Comparison of ENCODE assay signal across 21 cellular contexts in the genomic region with DNA sequence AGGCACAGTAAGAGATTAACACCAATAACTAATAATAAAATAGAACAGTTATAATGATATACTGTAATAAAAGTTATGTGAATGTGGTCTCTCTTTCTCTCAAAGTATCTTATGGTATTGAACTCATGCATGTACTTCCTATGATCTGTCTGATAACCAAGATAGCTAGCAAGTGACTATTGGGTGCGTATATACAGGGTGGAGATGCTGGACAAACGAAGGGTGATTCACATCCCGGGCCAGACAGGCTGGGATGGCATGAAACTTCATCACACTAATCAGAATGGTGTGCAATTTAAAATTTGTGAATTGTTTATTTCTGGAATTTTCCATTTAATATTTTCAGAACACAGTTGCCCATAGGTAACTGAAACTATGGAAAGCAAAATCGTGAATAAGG.
DNase-seq lines count a peak whose midpoint lies in the region; ATAC-seq, FAIRE-seq and TF ChIP-seq lines count a peak whose summit lies in the region.
"Had no signal": no experiment of that assay in that cellular context is flagged by ENCODE, and none has a peak within 500 bp of the region (broad histone marks: within the 10 kb centered on the region; RNA-seq: fewer than 3 reads in every experiment).

No MANE protein-coding gene starts in this region.

- no peak overlapping the region for H3K27ac Mint-ChIP-seq in activated naive CD8-positive, alpha-beta T cell treated with anti-CD3 and anti-CD28 coated beads, Interleukin-2, amount 50 U/mL, for 24 hours
- H3K27ac Mint-ChIP-seq: CD4-positive, alpha-beta memory T cell; HFFc6 had no signal

- H3K4me1 ChIP-seq in GM23248 (ENCODE audit: insufficient read depth) (peaks cover 5% of the 10 kb centered on the region; the same call in 1 of the 2 replicates), HUES48 (ENCODE audit: control insufficient read depth, insufficient read depth, low read length) (peaks cover 25% of the 10 kb centered on the region), foreskin keratinocyte (peaks cover 8% of the 10 kb centered on the region), right lobe of liver (no peaks in the 10 kb centered on the region)
- H3K4me1 ChIP-seq: HAP-1 had no signal

- H3K4me3 Mint-ChIP-seq in activated naive CD8-positive, alpha-beta T cell treated with anti-CD3 and anti-CD28 coated beads, Interleukin-2, amount 50 U/mL, for 24 hours = no peak overlapping the region
- H3K4me3 Mint-ChIP-seq: CD4-positive, alpha-beta memory T cell; HFFc6 had no signal

- TF ChIP-seq POLR2A in right lobe of liver (IDR thresholded peaks at IDR 0.05) = no peak

- peaks cover 2% of the 10 kb centered on the region for H3K27me3 Mint-ChIP-seq in activated naive CD8-positive, alpha-beta T cell treated with anti-CD3 and anti-CD28 coated beads, Interleukin-2, amount 50 U/mL, for 24 hours

- in situ Hi-C loops in GM23248 (cut with MboI) = no loop called here

- H3K36me3 Mint-ChIP-seq in activated naive CD8-positive, alpha-beta T cell treated with anti-CD3 and anti-CD28 coated beads, Interleukin-2, amount 50 U/mL, for 24 hours (ENCODE audit: low read depth) = peaks cover 9% of the 10 kb centered on the region
- H3K36me3 Mint-ChIP-seq: CD4-positive, alpha-beta memory T cell had no signal

- H3K27ac ChIP-seq in GM23248 (no peak overlapping the region), HUES48 (ENCODE audit: low read depth, low read length) (no peak overlapping the region), foreskin keratinocyte (no peak overlapping the region), right lobe of liver (no peak overlapping the region)

- no peaks in the 10 kb centered on the region for H3K79me2 ChIP-seq in GM23248 (ENCODE audit: insufficient read depth)

- no peak overlapping the region for H2AFZ ChIP-seq in GM23248

- peaks cover 8% of the 10 kb centered on the region for H3K4me1 Mint-ChIP-seq in activated naive CD8-positive, alpha-beta T cell treated with anti-CD3 and anti-CD28 coated beads, Interleukin-2, amount 50 U/mL, for 24 hours

- H3K4me3 ChIP-seq in GM23248 (no peak overlapping the region), HUES48 (ENCODE audit: low read depth, low read length) (no peak overlapping the region), bronchial epithelial cell (ENCODE audit: low read depth, low read length) (no peak overlapping the region), right lobe of liver (no peak overlapping the region)
- H3K4me3 ChIP-seq: HAP-1 had no signal

- no peaks in the 10 kb centered on the region for H4K20me1 ChIP-seq in GM23248 (ENCODE audit: insufficient read depth)

- ATAC-seq in foreskin keratinocyte (peak; percentile 61), right lobe of liver (no peak), GM18907 (IDR thresholded peaks at IDR 0.05; ENCODE audit: unreplicated experiment) (no peak)
- no peak for ATAC-seq in activated naive CD8-positive, alpha-beta T cell treated with anti-CD3 and anti-CD28 coated beads, Interleukin-2, amount 50 U/mL, for 24 hours

- H3K36me3 ChIP-seq in GM23248 (ENCODE audit: low read depth) = no peaks in the 10 kb centered on the region
- no peaks in the 10 kb centered on the region for H3K36me3 ChIP-seq in HUES48 (ENCODE audit: control insufficient read depth, insufficient read depth, low read length)
- no peaks in the 10 kb centered on the region for H3K36me3 ChIP-seq in bronchial epithelial cell (ENCODE audit: control insufficient read depth, insufficient read depth, low read length)
- H3K36me3 ChIP-seq in right lobe of liver = no peaks in the 10 kb centered on the region
- H3K36me3 ChIP-seq: HAP-1 had no signal

- TF ChIP-seq CTCF in bronchial epithelial cell (IDR thresholded peaks at IDR 0.05; ENCODE audit: insufficient read depth, low read length, severe bottlenecking) = no peak
- TF ChIP-seq CTCF in foreskin keratinocyte (conservative IDR thresholded peaks at IDR 0.05) = no peak
- no peak for TF ChIP-seq CTCF in right lobe of liver (IDR thresholded peaks at IDR 0.05)

- WGBS in GM23248 (ENCODE audit: low coverage in 1 of 2, low lambda C conversion rate in 2 of 2, missing lambda C conversion rate in 2 of 2), 2 experiments = 48 to 49% methylated on average over 4 of the region's 4 CpGs
- WGBS in right lobe of liver (ENCODE audit: insufficient coverage, low coverage, low lambda C conversion rate, missing lambda C conversion rate) = 52% methylated on average over 4 of the region's 4 CpGs

- H3K9me3 ChIP-seq in GM23248 (ENCODE audit: low read depth) (no peaks in the 10 kb centered on the region), HUES48 (ENCODE audit: control insufficient read depth, insufficient read depth, low read length) (no peaks in the 10 kb centered on the region), right lobe of liver (no peaks in the 10 kb centered on the region)
- H3K9me3 ChIP-seq: HAP-1 had no signal

- peak; percentile 44 for DNase-seq in GM23248
- peak; percentile 73 for DNase-seq in bronchial epithelial cell (ENCODE audit: low read depth)
- DNase-seq in foreskin keratinocyte = no peak
- DNase-seq in right lobe of liver = no peak
- no peak for DNase-seq in NCI-H2171 treated with DMSO at 0.1 percent for 48 hours (lab: John Stamatoyannopoulos, UW)
- no peak for DNase-seq in activated naive CD8-positive, alpha-beta T cell treated with anti-CD3 and anti-CD28 coated beads, Interleukin-2, amount 50 U/mL, for 24 hours
- DNase-seq: C1 segment of cervical spinal cord; Calu3; CD4-positive, alpha-beta memory T cell; COR-L47; DMS53; DMS79 treated with DMSO at 0.1 percent for 48 hours; GOT3; HFFc6 had no signal

- intact Hi-C loops in right lobe of liver (cut with DNase I) = no loop called here

- no peaks in the 10 kb centered on the region for H3K27me3 ChIP-seq in GM23248 (replicated peaks; ENCODE audit: insufficient read depth)
- H3K27me3 ChIP-seq in HUES48 (ENCODE audit: control insufficient read depth, insufficient read depth, low read length) = no peaks in the 10 kb centered on the region
- no peaks in the 10 kb centered on the region for H3K27me3 ChIP-seq in bronchial epithelial cell (ENCODE audit: control insufficient read depth, insufficient read depth, low read length)
- H3K27me3 ChIP-seq in foreskin keratinocyte = no peaks in the 10 kb centered on the region
- peaks cover 0 to 9% of the 10 kb centered on the region in 2 donors for H3K27me3 ChIP-seq in right lobe of liver

- H3K9me3 Mint-ChIP-seq in activated naive CD8-positive, alpha-beta T cell treated with anti-CD3 and anti-CD28 coated beads, Interleukin-2, amount 50 U/mL, for 24 hours = no peaks in the 10 kb centered on the region
- H3K9me3 Mint-ChIP-seq: HFFc6 had no signal

- H3K4me2 ChIP-seq in GM23248 (ENCODE audit: unreplicated experiment) = no peak overlapping the region

- no peaks in the 10 kb centered on the region for H3F3A ChIP-seq in GM23248 (ENCODE audit: insufficient read depth)

- FAIRE-seq in bronchial epithelial cell (lab: Jason Lieb, UNC) = no peak
- FAIRE-seq: G401.6, GM12891, GM18507, H54 had no signal

- no peak overlapping the region for H3K9ac ChIP-seq in GM23248
- peak overlapping the region; percentile 7; the same call in 1 of the 2 replicates for H3K9ac ChIP-seq in HUES48 (ENCODE audit: low read depth, low read length)

- no peaks in the 10 kb centered on the region for H3K9me2 ChIP-seq in GM23248 (ENCODE audit: insufficient read depth)

Comparison
In these comparisons a context has a peak if more than half of its experiments do, and no peak if none do; other contexts are left out.
1. DNase-seq: peak in GM23248 (single experiment) and bronchial epithelial cell (single experiment); none in foreskin keratinocyte (0 of 2), right lobe of liver (0 of 3), NCI-H2171 treated with DMSO at 0.1 percent for 48 hours (single experiment) and activated naive CD8-positive, alpha-beta T cell treated with anti-CD3 and anti-CD28 coated beads, Interleukin-2, amount 50 U/mL, for 24 hours (single experiment).